ENCODE assay signal across 27 cellular contexts in the genomic region with DNA sequence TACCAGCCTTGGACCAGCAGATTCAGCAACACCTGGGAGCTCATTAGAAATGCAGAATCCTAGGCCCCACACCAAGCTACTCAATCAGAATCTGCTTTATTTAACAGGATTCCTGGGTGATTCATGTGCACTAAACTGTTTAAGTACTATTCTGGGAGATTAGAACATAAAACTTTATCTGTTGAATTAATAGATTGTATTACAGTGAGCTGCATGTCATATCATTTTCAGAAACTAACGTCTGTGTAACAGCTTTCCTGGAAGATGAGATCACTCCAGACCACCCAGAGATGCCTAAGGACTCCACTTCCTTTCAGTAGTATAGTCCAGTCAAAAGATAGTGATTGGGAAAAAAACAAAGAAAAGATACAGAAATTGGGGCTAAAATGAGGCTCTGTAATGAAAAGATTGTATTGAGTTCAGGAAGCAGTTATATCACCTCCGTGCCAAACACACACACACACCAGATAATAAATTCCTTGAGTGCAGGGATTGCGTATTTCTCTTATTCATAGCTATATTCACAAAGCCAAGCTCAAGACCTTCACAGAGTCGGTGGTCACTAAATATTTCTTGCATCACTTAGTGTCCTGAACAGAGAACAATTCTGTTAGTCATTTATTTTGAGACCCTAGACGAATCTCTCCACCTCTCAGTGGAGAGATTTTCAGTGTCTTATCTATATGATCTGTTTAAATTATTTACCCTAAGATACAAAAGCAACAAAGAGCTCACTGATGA.
"Had no signal": no experiment of that assay in that cellular context is flagged by ENCODE, and none has a peak within 500 bp of the region (broad histone marks: within the 10 kb centered on the region; RNA-seq: fewer than 3 reads in every experiment).

No MANE protein-coding gene starts in this region.

- H3K4me2 ChIP-seq: hepatocyte had no signal

- H3K27ac Mint-ChIP-seq: dendritic cell treated with granulocyte-macrophage colony-stimulating factor and Interleukin-4, amounts not matched to agents 40 ng/mL and 50 ng/mL, for 4 days; endodermal cell; naive thymus-derived CD8-positive, alpha-beta T cell; stimulated activated effector memory CD8-positive, alpha-beta T cell treated with anti-CD3 and anti-CD28 coated beads, Interleukin-12 subunit alpha, Interleukin-12 subunit beta, amount 100 ng/mL, for 72 hours; type B pancreatic cell had no signal

- H3K9me3 ChIP-seq: colonic mucosa, esophagus muscularis mucosa, gastroesophageal sphincter, heart left ventricle, lower lobe of right lung, ovary, psoas muscle, sigmoid colon, stomach, testis, tibial artery had no signal

- H3K27me3 ChIP-seq: colonic mucosa, esophagus muscularis mucosa, foreskin keratinocyte, heart left ventricle, hepatocyte, ovary, sigmoid colon, testis, tibial artery had no signal

- H3K4me1 ChIP-seq: colonic mucosa, esophagus muscularis mucosa, gastroesophageal sphincter, heart left ventricle, lower lobe of right lung, psoas muscle, sigmoid colon, stomach, testis, tibial artery had no signal

- H3K4me1 Mint-ChIP-seq: naive thymus-derived CD8-positive, alpha-beta T cell; stimulated activated effector memory CD8-positive, alpha-beta T cell treated with anti-CD3 and anti-CD28 coated beads, Interleukin-12 subunit alpha, Interleukin-12 subunit beta, amount 100 ng/mL, for 72 hours had no signal

- H3K27ac ChIP-seq: colonic mucosa, esophagus muscularis mucosa, foreskin keratinocyte, gastroesophageal sphincter, heart left ventricle, hepatocyte, lower lobe of right lung, ovary, psoas muscle, sigmoid colon, stomach, testis, tibial artery had no signal

- H3K4me3 ChIP-seq: colonic mucosa, esophagus muscularis mucosa, gastroesophageal sphincter, heart left ventricle, hepatocyte, lower lobe of right lung, ovary, psoas muscle, sigmoid colon, stomach, testis, tibial artery had no signal

- DNase-seq: colonic mucosa; effector CD8-positive, alpha-beta T cell; endodermal cell; heart left ventricle; left colon; left ventricle myocardium superior; lower lobe of right lung; naive thymus-derived CD8-positive, alpha-beta T cell; occipital lobe; ovary; posterior cingulate gyrus; psoas muscle; right cardiac atrium; sigmoid colon; stimulated activated CD4-positive, alpha-beta T cell treated with anti-CD3 and anti-CD28 coated beads, Interleukin-2, amount 100 ng/mL, for 24 hours; stimulated activated CD4-positive, alpha-beta T cell treated with anti-CD3 and anti-CD28 coated beads, Interleukin-4, amount 100 ng/mL, for 24 hours; stimulated activated naive CD4-positive, alpha-beta T cell treated with Interleukin-2 at 50 U/mL for 16 hours; stomach; testis; tibial artery had no signal

- H3K27me3 Mint-ChIP-seq: dendritic cell treated with granulocyte-macrophage colony-stimulating factor and Interleukin-4, amounts not matched to agents 40 ng/mL and 50 ng/mL, for 4 days; type B pancreatic cell had no signal

- H3K36me3 ChIP-seq: colonic mucosa, esophagus muscularis mucosa, gastroesophageal sphincter, heart left ventricle, lower lobe of right lung, ovary, sigmoid colon, stomach, tibial artery had no signal

- H3K79me2 ChIP-seq: hepatocyte had no signal

- H2AFZ ChIP-seq: hepatocyte had no signal

- ATAC-seq: gastroesophageal sphincter; heart left ventricle; left colon; left ventricle myocardium superior; lower lobe of right lung; naive thymus-derived CD8-positive, alpha-beta T cell; psoas muscle; right cardiac atrium; stimulated activated effector memory CD8-positive, alpha-beta T cell treated with anti-CD3 and anti-CD28 coated beads, Interleukin-12 subunit alpha, Interleukin-12 subunit beta, amount 100 ng/mL, for 72 hours had no signal

- H3K4me3 Mint-ChIP-seq: dendritic cell treated with granulocyte-macrophage colony-stimulating factor and Interleukin-4, amounts not matched to agents 40 ng/mL and 50 ng/mL, for 4 days; endodermal cell; naive thymus-derived CD8-positive, alpha-beta T cell; stimulated activated effector memory CD8-positive, alpha-beta T cell treated with anti-CD3 and anti-CD28 coated beads, Interleukin-12 subunit alpha, Interleukin-12 subunit beta, amount 100 ng/mL, for 72 hours; type B pancreatic cell had no signal

- H3K9me3 Mint-ChIP-seq: dendritic cell treated with granulocyte-macrophage colony-stimulating factor and Interleukin-4, amounts not matched to agents 40 ng/mL and 50 ng/mL, for 4 days; endodermal cell; type B pancreatic cell had no signal

- H3K36me3 Mint-ChIP-seq: naive thymus-derived CD8-positive, alpha-beta T cell; stimulated activated effector memory CD8-positive, alpha-beta T cell treated with anti-CD3 and anti-CD28 coated beads, Interleukin-12 subunit alpha, Interleukin-12 subunit beta, amount 100 ng/mL, for 72 hours; type B pancreatic cell had no signal
